ENCODE assay signal across 8 cellular contexts in the genomic region with DNA sequence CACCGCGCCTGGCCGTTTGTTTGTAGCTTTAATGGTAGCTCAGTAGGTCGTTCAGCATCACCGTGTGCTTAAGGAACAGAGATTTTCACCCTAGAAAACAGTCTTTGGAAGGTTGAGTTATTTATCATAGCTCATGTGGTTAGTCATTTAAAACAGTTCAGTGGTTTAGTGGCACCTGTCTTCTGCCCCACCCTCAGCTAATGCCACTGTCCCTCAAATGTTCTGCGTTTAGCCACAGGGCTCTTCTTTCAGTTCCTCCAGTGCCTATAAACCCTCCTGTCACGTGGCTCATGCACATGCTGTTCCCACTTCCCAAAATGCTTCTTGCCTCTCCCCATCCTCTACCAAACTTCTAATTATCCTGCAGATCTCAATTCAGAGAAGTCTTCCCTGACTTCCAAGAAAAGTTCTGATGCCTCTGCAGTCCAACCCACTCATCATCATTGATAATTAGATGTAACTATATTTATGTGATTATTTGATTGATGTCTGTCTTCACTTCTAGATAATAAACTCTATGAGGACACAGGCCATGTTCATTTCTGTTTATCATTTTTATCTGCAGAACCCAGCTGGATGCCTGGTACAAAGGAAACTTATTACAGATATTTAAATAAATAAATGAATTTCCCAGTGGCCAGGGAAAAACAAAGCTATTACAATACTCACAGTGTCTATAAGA. TPM values are rescaled to one million over a fixed set of nuclear protein-coding genes. Genes with fewer than 3 reads are reported as not detected.
DNase-seq lines count a peak whose midpoint lies in the region; ATAC-seq and TF ChIP-seq lines count a peak whose summit lies in the region.

No MANE protein-coding gene starts in this region.

- H3K27ac ChIP-seq in thyroid gland = no peak overlapping the region

- H3K4me3 ChIP-seq in mucosa of descending colon = no peak overlapping the region
- no peak overlapping the region for H3K4me3 ChIP-seq in thyroid gland (replicated peaks in 1 of 3)

- no peaks in the 10 kb centered on the region for H3K36me3 ChIP-seq in mucosa of descending colon (ENCODE audit: low read depth)
- no peaks in the 10 kb centered on the region for H3K36me3 ChIP-seq in thyroid gland

- ATAC-seq in GM18868 (IDR thresholded peaks at IDR 0.05; ENCODE audit: unreplicated experiment) (peak; percentile 67), GM21786 (IDR thresholded peaks at IDR 0.05; ENCODE audit: unreplicated experiment) (peak; percentile 79), mucosa of descending colon (peak; percentile 82)

- H3K4me1 ChIP-seq in mucosa of descending colon (ENCODE audit: low read depth) = peaks cover 5% of the 10 kb centered on the region
- H3K4me1 ChIP-seq in thyroid gland = no peaks in the 10 kb centered on the region

- intact Hi-C loops in mucosa of descending colon (cut with DNase I, micrococcal nuclease) (no loop called here), thyroid gland (cut with DNase I) (no loop called here)

- peak; percentile 67 for DNase-seq in LHCN-M2 (ENCODE audit: low read depth)
- peak in 1 of 3 donors; percentile 57 for DNase-seq in mucosa of descending colon
- no peak for DNase-seq in middle frontal gyrus (ENCODE audit: extremely low spot score, low spot score)
- DNase-seq in mesenteric fat pad (ENCODE audit: low spot score) = no peak
- DNase-seq in SKM-1 (lab: John Stamatoyannopoulos, UW; ENCODE audit: unreplicated experiment) = no peak
- no peak for DNase-seq in thyroid gland

- H3K9me3 ChIP-seq in mucosa of descending colon (no peaks in the 10 kb centered on the region), thyroid gland (no peaks in the 10 kb centered on the region)

- 80 to 87% methylated on average over 7 of the region's 7 CpGs for WGBS in thyroid gland, 2 donors

- no peak for TF ChIP-seq POLR2A in thyroid gland (IDR thresholded peaks at IDR 0.05)

- no peaks in the 10 kb centered on the region for H3K27me3 ChIP-seq in thyroid gland

- TF ChIP-seq CTCF in mucosa of descending colon (IDR thresholded peaks at IDR 0.05) = no peak
- no peak for TF ChIP-seq CTCF in thyroid gland (IDR thresholded peaks at IDR 0.05)

RNA-seq across cellular contexts. Expression of a gene that starts 14.4 kb away (rescaled TPM):
- total RNA-seq in LHCN-M2 (2014; rRNA removed) = 13.1 and 15.8 TPM in 2 replicates
- 8.1 TPM for polyA plus RNA-seq in LHCN-M2 (2012)
- 10 to 100 TPM in 2 of 3 donors, 1 to 10 TPM in 1; 7.6 to 20.4 (median 12.8) TPM for total RNA-seq in mucosa of descending colon
- total RNA-seq in mesenteric fat pad = 25.9 TPM
- total RNA-seq in thyroid gland = 10 to 100 TPM; 11.7 to 17.5 (median 15.1) TPM
